ENCODE assay signal across 2 cellular contexts in genomic region chr14:88063807-88064206, GRCh38.
TF ChIP-seq lines count a peak whose summit lies in the region.

No MANE protein-coding gene starts in this region.

TF ChIP-seq in SK-N-SH, 30 proteins besides CTCF, POLR2A, EP300 and RAD21 (continued from another document):
- peak; percentile 53; the same call in 1 of the 2 replicates for TF ChIP-seq USF1 (IDR thresholded peaks at IDR 0.05; ENCODE audit: borderline replicate concordance, low read depth)
TF ChIP-seq in SK-N-SH: peak in this region for 1.

TF ChIP-seq in SK-N-SH treated with all-trans-retinoic acid at 6 μM for 48 hours, 23 proteins besides CTCF, POLR2A, EP300 and RAD21 (continued from another document):
- TF ChIP-seq TSHZ2 (CRISPR knock-in tag; IDR thresholded peaks at IDR 0.05) (no peak), CSRNP3 (CRISPR knock-in tag; IDR thresholded peaks at IDR 0.05) (no peak), ZC3H10 (CRISPR knock-in tag; IDR thresholded peaks at IDR 0.05) (no peak), SNAI2 (CRISPR knock-in tag; IDR thresholded peaks at IDR 0.05) (no peak), TCF4 (CRISPR knock-in tag; IDR thresholded peaks at IDR 0.05; ENCODE audit: borderline replicate concordance) (no peak), BACH2 (CRISPR knock-in tag; IDR thresholded peaks at IDR 0.05; ENCODE audit: borderline replicate concordance) (no peak), ZFP3 (CRISPR knock-in tag; IDR thresholded peaks at IDR 0.05) (no peak), ESRRG (CRISPR knock-in tag; IDR thresholded peaks at IDR 0.05) (no peak), ZNF8 (CRISPR knock-in tag; IDR thresholded peaks at IDR 0.05) (no peak), CREB5 (CRISPR knock-in tag; IDR thresholded peaks at IDR 0.05; ENCODE audit: low read depth) (no peak), TOX (CRISPR knock-in tag; IDR thresholded peaks at IDR 0.05; ENCODE audit: borderline replicate concordance) (no peak), ISL1 (CRISPR knock-in tag; IDR thresholded peaks at IDR 0.05) (no peak)
TF ChIP-seq in SK-N-SH treated with all-trans-retinoic acid at 6 μM for 48 hours: peak in this region for 0.
